Comparison of ENCODE assay signal across 10 cellular contexts in genomic region chr19:7888826-7889217, GRCh38. TPM values are rescaled to one million over a fixed set of nuclear protein-coding genes. Genes with fewer than 3 reads are reported as not detected.
A peak's percentile ranks its signal among the peaks of the same experiment; 100 is the strongest.
DNase-seq lines count a peak whose midpoint lies in the region; ATAC-seq and TF ChIP-seq lines count a peak whose summit lies in the region.
"Had no signal": no experiment of that assay in that cellular context is flagged by ENCODE, and none has a peak within 500 bp of the region (broad histone marks: within the 10 kb centered on the region; RNA-seq: fewer than 3 reads in every experiment).

No MANE protein-coding gene starts in this region.

- ATAC-seq in right cardiac atrium (no peak), HG03135 (IDR thresholded peaks at IDR 0.05; ENCODE audit: unreplicated experiment) (no peak), GM18520 (IDR thresholded peaks at IDR 0.05; ENCODE audit: unreplicated experiment) (no peak)

- no peak for TF ChIP-seq CTCF in Calu3 (IDR thresholded peaks at IDR 0.05; ENCODE audit: unreplicated experiment)
- no peak for TF ChIP-seq CTCF in astrocyte of the spinal cord (IDR thresholded peaks at IDR 0.05; ENCODE audit: low read depth, low read length)
- no peak for TF ChIP-seq CTCF in parathyroid adenoma (IDR thresholded peaks at IDR 0.05)

- intact Hi-C loops in Calu3 (cut with micrococcal nuclease; ENCODE audit: unreplicated experiment), result no loop called here
- intact Hi-C loops in right cardiac atrium (cut with DNase I), result no loop called here

- H3K79me2 ChIP-seq in parathyroid adenoma, result no peaks in the 10 kb centered on the region

- WGBS in right cardiac atrium, result 79% methylated on average over 8 of the region's 8 CpGs

- no peaks in the 10 kb centered on the region for H3K36me3 Mint-ChIP-seq in Calu3 (ENCODE audit: insufficient read depth, unreplicated experiment)

- H3K27me3 ChIP-seq in right cardiac atrium (ENCODE audit: control insufficient read depth, insufficient read depth) (no peaks in the 10 kb centered on the region), parathyroid adenoma (ENCODE audit: control insufficient read depth, insufficient read depth, low read length) (no peaks in the 10 kb centered on the region)

- H3K4me1 ChIP-seq in right cardiac atrium (ENCODE audit: control insufficient read depth, insufficient read depth, low read length) (no peaks in the 10 kb centered on the region), parathyroid adenoma (no peaks in the 10 kb centered on the region)

- no peaks in the 10 kb centered on the region for H3K9me3 Mint-ChIP-seq in Calu3 (ENCODE audit: low read depth, unreplicated experiment)
- H3K9me3 Mint-ChIP-seq: activated CD8-positive, alpha-beta T cell treated with anti-CD3 and anti-CD28 coated beads for 36 hours had no signal

- TSS peak; percentile 72 for BruUV-seq in Calu3 (replicated peaks; lab: Mats Ljungman, UMichigan)

- H3K9me3 ChIP-seq in right cardiac atrium (ENCODE audit: control insufficient read depth, low read length) (no peaks in the 10 kb centered on the region), parathyroid adenoma (ENCODE audit: control insufficient read depth, low read length) (no peaks in the 10 kb centered on the region)

- peak overlapping the region; percentile 63 for H3K4me3 ChIP-seq in astrocyte of the spinal cord (ENCODE audit: low read depth, low read length)
- peak overlapping the region; percentile 38 for H3K4me3 ChIP-seq in right cardiac atrium (ENCODE audit: low read length)
- H3K4me3 ChIP-seq in parathyroid adenoma (ENCODE audit: low read depth, low read length), result peak overlapping the region; percentile 56

- H3K4me2 ChIP-seq in parathyroid adenoma (ENCODE audit: low read length), result peak overlapping the region; percentile 50

- H3K27me3 Mint-ChIP-seq in Calu3 (ENCODE audit: unreplicated experiment), result no peaks in the 10 kb centered on the region

- no peak for DNase-seq in Calu3
- DNase-seq in astrocyte of the spinal cord (ENCODE audit: low read depth, low spot score), result no peak
- DNase-seq in right cardiac atrium, result no peak
- DNase-seq in activated CD8-positive, alpha-beta memory T cell treated with anti-CD3 and anti-CD28 coated beads, Interleukin-2, amount 50 U/mL, for 48 hours, result no peak
- DNase-seq in stimulated activated CD4-positive, alpha-beta T cell treated with anti-CD3 and anti-CD28 coated beads, Interleukin-1b, Interleukin-23, amount 100 ng/mL, for 48 hours, result no peak
- DNase-seq: NCI-H1436 treated with DMSO at 0.1 percent for 48 hours had no signal

- H3K27ac ChIP-seq in right cardiac atrium (ENCODE audit: low read length) (no peak overlapping the region), parathyroid adenoma (no peak overlapping the region)

- no peaks in the 10 kb centered on the region for H3K4me1 Mint-ChIP-seq in Calu3 (ENCODE audit: low read depth, unreplicated experiment)

- H3K36me3 ChIP-seq in parathyroid adenoma (ENCODE audit: control insufficient read depth, insufficient read depth, low read length), result no peaks in the 10 kb centered on the region

- in situ Hi-C loops in astrocyte of the spinal cord (cut with HindIII; ENCODE audit: low sequenced_read_pairs), result no loop called here

- peak overlapping the region; percentile 72 for H2AFZ ChIP-seq in parathyroid adenoma

- H3K4me3 Mint-ChIP-seq in Calu3 (ENCODE audit: low read depth, unreplicated experiment), result peak overlapping the region; percentile 58
- H3K4me3 Mint-ChIP-seq: activated CD8-positive, alpha-beta T cell treated with anti-CD3 and anti-CD28 coated beads for 36 hours had no signal

- H3K27ac Mint-ChIP-seq in Calu3 (ENCODE audit: unreplicated experiment), result no peak overlapping the region
- H3K27ac Mint-ChIP-seq: activated CD8-positive, alpha-beta T cell treated with anti-CD3 and anti-CD28 coated beads for 36 hours had no signal

- CTCF ChIA-PET in Calu3 (lab: Charles Lee), result interaction anchor here (0.7 to 1.0 kb wide), 3 partner anchors 12 to 55 kb away, joined by 3 to 6 read pairs (median 3); partner anchors contain the start of genes SNAPC2 and TIMM44

- no peak overlapping the region for H3K9ac ChIP-seq in parathyroid adenoma

RNA-seq across cellular contexts. Expression of gene LRRC8E, which starts 0.5 kb away (rescaled TPM):
- 8.0 and 9.1 TPM in 2 replicates for total RNA-seq in Calu3 (2022)
- 1 to 10 TPM in 2 of 4 donors, under 1 TPM in 2; 0.93 to 1.2 (median 0.97) TPM for total RNA-seq in right cardiac atrium
- polyA plus RNA-seq in right cardiac atrium, result 0.36 TPM
- total RNA-seq: activated CD8-positive, alpha-beta T cell treated with anti-CD3 and anti-CD28 coated beads for 36 hours had no signal

RNA-seq across cellular contexts. Expression of gene PRR36, which starts 14.6 kb away (rescaled TPM):
- 10.8 and 11.7 TPM in 2 replicates for total RNA-seq in Calu3 (2022)
- total RNA-seq in right cardiac atrium, result under 1 TPM in 2 of 4 donors, not detected in 2; 0.29 to 0.34 TPM
- polyA plus RNA-seq in right cardiac atrium, result 0.11 TPM

RNA-seq across cellular contexts. Expression of gene MAP2K7, which starts 14.9 kb away (rescaled TPM):
- total RNA-seq in Calu3 (2022) (27.0 and 28.0 TPM in 2 replicates), right cardiac atrium (10 to 100 TPM; 23.2 to 32.6 (median 28.5) TPM)
- 26.9 TPM for polyA plus RNA-seq in right cardiac atrium

RNA-seq across cellular contexts. Expression of gene TGFBR3L, which starts 25.8 kb away (rescaled TPM):
- total RNA-seq in Calu3 (2022) (0.94 and 1.6 TPM in 2 replicates), right cardiac atrium (10 to 100 TPM in 3 of 4 donors, 1 to 10 TPM in 1; 8.0 to 17.6 (median 14.5) TPM)
- 2.4 TPM for polyA plus RNA-seq in right cardiac atrium

RNA-seq across cellular contexts. Expression of gene SNAPC2, which starts 31.3 kb away (rescaled TPM):
- total RNA-seq in Calu3 (2022), result 12.1 and 16.4 TPM in 2 replicates
- total RNA-seq in right cardiac atrium, result 10 to 100 TPM in 3 of 4 donors, 1 to 10 TPM in 1; 9.6 to 14.4 (median 11.0) TPM
- polyA plus RNA-seq in right cardiac atrium, result 12.2 TPM
